In the genomic region with DNA sequence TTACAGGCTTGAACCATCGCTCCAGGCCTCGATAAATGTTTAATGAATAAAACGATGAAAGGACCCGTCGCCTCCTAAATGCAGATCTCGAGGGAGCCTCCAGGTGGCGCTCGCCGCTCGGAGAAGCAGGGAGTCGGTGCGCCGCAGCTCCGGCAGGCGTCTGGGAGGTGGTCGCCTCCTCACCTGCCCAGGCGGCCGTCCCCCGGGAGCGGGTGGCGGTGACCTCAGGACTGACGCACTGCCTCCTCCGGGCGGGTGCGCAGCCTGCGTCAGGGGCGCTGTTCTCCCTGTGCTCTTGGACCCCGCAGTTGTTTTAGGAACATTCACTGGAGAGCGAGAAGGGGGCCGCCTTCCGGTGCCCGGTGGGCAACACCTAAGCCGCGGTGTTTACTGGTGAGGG, we compare ENCODE assay signal across 8 cellular contexts. TPM values are rescaled to one million over a fixed set of nuclear protein-coding genes. Genes with fewer than 3 reads are reported as not detected.
A peak's percentile ranks its signal among the peaks of the same experiment; 100 is the strongest.
DNase-seq lines count a peak whose midpoint lies in the region; ATAC-seq and TF ChIP-seq lines count a peak whose summit lies in the region.

No MANE protein-coding gene starts in this region.

- H3K36me3 Mint-ChIP-seq in natural killer cell: no peaks in the 10 kb centered on the region
- H3K36me3 Mint-ChIP-seq in stimulated activated effector memory CD8-positive, alpha-beta T cell treated with anti-CD3 and anti-CD28 coated beads, Interleukin-12 subunit alpha, Interleukin-12 subunit beta, amount 100 ng/mL, for 72 hours: no peaks in the 10 kb centered on the region

- intact Hi-C loops in natural killer cell (cut with micrococcal nuclease): loop anchor here (1.0 to 5.0 kb wide), 3 partner anchors 484 to 707 kb away; no protein-coding TSS in a partner anchor

- no peak overlapping the region for H3K27ac Mint-ChIP-seq in natural killer cell
- no peak overlapping the region for H3K27ac Mint-ChIP-seq in stimulated activated effector memory CD8-positive, alpha-beta T cell treated with anti-CD3 and anti-CD28 coated beads, Interleukin-12 subunit alpha, Interleukin-12 subunit beta, amount 100 ng/mL, for 72 hours

- H3K4me3 ChIP-seq in fibroblast of mammary gland (ENCODE audit: control insufficient read depth, low read depth, low read length): peak overlapping the region; percentile 24

- H3K4me3 Mint-ChIP-seq in natural killer cell: no peak overlapping the region
- peak overlapping the region; percentile 13 for H3K4me3 Mint-ChIP-seq in stimulated activated effector memory CD8-positive, alpha-beta T cell treated with anti-CD3 and anti-CD28 coated beads, Interleukin-12 subunit alpha, Interleukin-12 subunit beta, amount 100 ng/mL, for 72 hours

- ATAC-seq in HG02973 (IDR thresholded peaks at IDR 0.05; ENCODE audit: unreplicated experiment) (peak; percentile 51), natural killer cell (peak; percentile 60 to 75 (median 71)), GM21529 (IDR thresholded peaks at IDR 0.05; ENCODE audit: unreplicated experiment) (no peak)
- peak; percentile 47 for ATAC-seq in stimulated activated effector memory CD8-positive, alpha-beta T cell treated with anti-CD3 and anti-CD28 coated beads, Interleukin-12 subunit alpha, Interleukin-12 subunit beta, amount 100 ng/mL, for 72 hours

- DNase-seq in DMS153 treated with DMSO at 0.1 percent for 48 hours (lab: John Stamatoyannopoulos, UW; ENCODE audit: unreplicated experiment): peak; percentile 25
- DNase-seq in NOMO-1 treated with DMSO at 0.1 percent for 48 hours (lab: John Stamatoyannopoulos, UW; ENCODE audit: unreplicated experiment): peak; percentile 37
- DNase-seq in activated T-helper 1 cell treated with Interleukin-2 at 50 U/mL for 16 hours (ENCODE audit: low read depth): peak; percentile 49
- peak; percentile 45 for DNase-seq in fibroblast of mammary gland (ENCODE audit: low read depth)
- peak; percentile 70 for DNase-seq in natural killer cell
- DNase-seq in stimulated activated effector memory CD8-positive, alpha-beta T cell treated with anti-CD3 and anti-CD28 coated beads, Interleukin-12 subunit alpha, Interleukin-12 subunit beta, amount 100 ng/mL, for 72 hours (ENCODE audit: low spot score in 2 of 2): peak; percentile 73 to 86

- no peaks in the 10 kb centered on the region for H3K9me3 Mint-ChIP-seq in natural killer cell
- H3K9me3 Mint-ChIP-seq in stimulated activated effector memory CD8-positive, alpha-beta T cell treated with anti-CD3 and anti-CD28 coated beads, Interleukin-12 subunit alpha, Interleukin-12 subunit beta, amount 100 ng/mL, for 72 hours: no peaks in the 10 kb centered on the region

- peaks cover 20 to 29% of the 10 kb centered on the region in 2 donors for H3K27me3 Mint-ChIP-seq in natural killer cell (ENCODE audit: low read depth in 2 of 2)

- peaks cover 19 to 29% of the 10 kb centered on the region in 2 donors for H3K4me1 Mint-ChIP-seq in natural killer cell
- peaks cover 22% of the 10 kb centered on the region for H3K4me1 Mint-ChIP-seq in stimulated activated effector memory CD8-positive, alpha-beta T cell treated with anti-CD3 and anti-CD28 coated beads, Interleukin-12 subunit alpha, Interleukin-12 subunit beta, amount 100 ng/mL, for 72 hours

- peak; percentile 67 for TF ChIP-seq CTCF in fibroblast of mammary gland (conservative IDR thresholded peaks at IDR 0.05; ENCODE audit: control insufficient read depth, insufficient read depth, low read depth, low read length)
- peak; percentile 89 for TF ChIP-seq CTCF in natural killer cell (IDR thresholded peaks at IDR 0.05)

RNA-seq across cellular contexts. Expression of a gene that starts 38.6 kb away (rescaled TPM):
- 10 to 100 TPM; 31.1 to 35.3 (median 34.4) TPM for total RNA-seq in natural killer cell

Comparison
In these comparisons a context has a peak if more than half of its experiments do, and no peak if none do; other contexts are left out.
1. DNase-seq: peak in every context shown above with its lines; median percentile 80 in stimulated activated effector memory CD8-positive, alpha-beta T cell treated with anti-CD3 and anti-CD28 coated beads, Interleukin-12 subunit alpha, Interleukin-12 subunit beta, amount 100 ng/mL, for 72 hours; 70 in natural killer cell; 49 in activated T-helper 1 cell treated with Interleukin-2 at 50 U/mL for 16 hours; 45 in fibroblast of mammary gland; 37 in NOMO-1 treated with DMSO at 0.1 percent for 48 hours; 25 in DMS153 treated with DMSO at 0.1 percent for 48 hours.